34 cellular contexts compared by ENCODE assay signal in genomic region chr5:161765611-161766010, GRCh38.
"Had no signal": no experiment of that assay in that cellular context is flagged by ENCODE, and none has a peak within 500 bp of the region (broad histone marks: within the 10 kb centered on the region; RNA-seq: fewer than 3 reads in every experiment).

No MANE protein-coding gene starts in this region.

- H3K27me3 Mint-ChIP-seq: activated B cell treated with CpG ODN at 0.5 μM for 24 hours; activated CD4-positive, alpha-beta memory T cell treated with anti-CD3 and anti-CD28 coated beads for 36 hours; activated CD4-positive, alpha-beta T cell treated with anti-CD3 and anti-CD28 coated beads, Interleukin-2, amount 10 ng/mL, durations not matched to agents 24 days and 14 days; activated CD8-positive, alpha-beta T cell treated with anti-CD3 and anti-CD28 coated beads for 36 hours; activated naive CD8-positive, alpha-beta T cell treated with anti-CD3 and anti-CD28 coated beads for 36 hours; activated T-helper 17 cell treated with anti-CD3 and anti-CD28 coated beads, Interleukin-2, amount 50 U/mL, for 72 hours; central memory CD8-positive, alpha-beta T cell; T-cell had no signal

- H3K27me3 ChIP-seq: adrenal gland, ascending aorta, cardiac muscle cell had no signal

- H3K36me3 Mint-ChIP-seq: activated CD4-positive, alpha-beta memory T cell treated with anti-CD3 and anti-CD28 coated beads for 36 hours; activated naive CD4-positive, alpha-beta T cell treated with anti-CD3 and anti-CD28 coated beads, Interleukin-2, amount 50 U/mL, for 72 hours; activated naive CD8-positive, alpha-beta T cell treated with anti-CD3 and anti-CD28 coated beads for 36 hours; brain; T-cell had no signal

- H3K4me1 ChIP-seq: adrenal gland, ascending aorta had no signal

- H3K27ac Mint-ChIP-seq: activated B cell treated with CpG ODN at 0.5 μM for 24 hours; activated CD4-positive, alpha-beta memory T cell treated with anti-CD3 and anti-CD28 coated beads for 36 hours; activated CD4-positive, alpha-beta T cell treated with anti-CD3 and anti-CD28 coated beads, Interleukin-2, amount 10 ng/mL, durations not matched to agents 24 days and 14 days; activated CD8-positive, alpha-beta T cell treated with anti-CD3 and anti-CD28 coated beads for 36 hours; activated naive CD4-positive, alpha-beta T cell treated with anti-CD3 and anti-CD28 coated beads for 36 hours; activated naive CD4-positive, alpha-beta T cell treated with anti-CD3 and anti-CD28 coated beads, Interleukin-2, amount 50 U/mL, for 72 hours; activated naive CD8-positive, alpha-beta T cell treated with anti-CD3 and anti-CD28 coated beads for 36 hours; activated T-cell treated with anti-CD3 and anti-CD28 coated beads, Interleukin-2, amount 50 U/mL, for 72 hours; activated T-helper 1 cell treated with anti-CD3 and anti-CD28 coated beads, Interleukin-12 subunit alpha, Interleukin-12 subunit beta, Interleukin-2, Interleukin-4 antibody, amounts not matched to agents 30 ng/mL and 10 ng/mL and 1 ng/mL, durations not matched to agents 14 hours and 24 hours and 36 hours; activated T-helper 17 cell treated with anti-CD3 and anti-CD28 coated beads, Interleukin-2, amount 50 U/mL, for 72 hours; brain; T-cell; T-helper 2 cell treated with Interferon-gamma antibody and Interleukin-4, amounts not matched to agents 5 μg/mL and 100 μg/mL, for 36 hours had no signal

- H3K27ac ChIP-seq: adrenal gland, ascending aorta, cardiac muscle cell, VCaP had no signal

- H3K36me3 ChIP-seq: adrenal gland, ascending aorta, cardiac muscle cell had no signal

- DNase-seq: activated B cell treated with CpG ODN at 0.5 μM for 24 hours; activated CD4-positive, alpha-beta memory T cell treated with anti-CD3 and anti-CD28 coated beads for 36 hours; activated CD4-positive, alpha-beta T cell treated with anti-CD3 and anti-CD28 coated beads for 4 hours; activated CD4-positive, alpha-beta T cell treated with anti-CD3 and anti-CD28 coated beads, Interleukin-2, amount 10 ng/mL, durations not matched to agents 24 days and 14 days; activated CD4-positive, alpha-beta T cell treated with anti-CD3 and anti-CD28 coated beads, Interleukin-2, amount 50 U/mL, for 1 hour; activated CD4-positive, alpha-beta T cell treated with anti-CD3 and anti-CD28 coated beads, Interleukin-2, amount 50 U/mL, for 4 hours; activated CD4-positive, CD25-positive, alpha-beta regulatory T cell treated with anti-CD3 and anti-CD28 coated beads, Interleukin-2, amount 50 U/mL, for 72 hours; activated CD8-positive, alpha-beta memory T cell treated with anti-CD3 and anti-CD28 coated beads, Interleukin-2, amount 50 U/mL, for 4 hours; activated CD8-positive, alpha-beta T cell treated with anti-CD3 and anti-CD28 coated beads for 36 hours; activated effector memory CD4-positive, alpha-beta T cell treated with anti-CD3 and anti-CD28 coated beads, Interleukin-2, amount 50 U/mL, for 16 hours; activated gamma-delta T cell treated with Interleukin-2 at 50 U/mL for 16 hours; activated naive CD4-positive, alpha-beta T cell; activated naive CD4-positive, alpha-beta T cell treated with anti-CD3 and anti-CD28 coated beads for 36 hours; activated naive CD4-positive, alpha-beta T cell treated with anti-CD3 and anti-CD28 coated beads, Interleukin-2, amount 50 U/mL, for 16 hours; activated naive CD8-positive, alpha-beta T cell treated with anti-CD3 and anti-CD28 coated beads for 36 hours; activated T-cell treated with anti-CD3 and anti-CD28 coated beads for 4 hours; activated T-cell treated with anti-CD3 and anti-CD28 coated beads, Interleukin-2, amount 50 U/mL, for 1 hour; activated T-cell treated with anti-CD3 and anti-CD28 coated beads, Interleukin-2, amount 50 U/mL, for 4 hours; activated T-cell treated with anti-CD3 and anti-CD28 coated beads, Interleukin-2, amount 50 U/mL, for 72 hours; adrenal gland; amniotic stem cell; caudate nucleus; T-cell; T-helper 2 cell; T-helper 9 cell had no signal

- H3K4me1 Mint-ChIP-seq: activated B cell treated with CpG ODN at 0.5 μM for 24 hours; activated CD4-positive, alpha-beta T cell treated with anti-CD3 and anti-CD28 coated beads, Interleukin-2, amount 10 ng/mL, durations not matched to agents 24 days and 14 days; activated naive CD8-positive, alpha-beta T cell treated with anti-CD3 and anti-CD28 coated beads for 36 hours; activated T-helper 17 cell treated with anti-CD3 and anti-CD28 coated beads, Interleukin-2, amount 50 U/mL, for 72 hours; brain; central memory CD8-positive, alpha-beta T cell; T-cell had no signal

- H3K9me3 Mint-ChIP-seq: activated B cell treated with CpG ODN at 0.5 μM for 24 hours; activated CD4-positive, alpha-beta T cell treated with anti-CD3 and anti-CD28 coated beads, Interleukin-2, amount 10 ng/mL, durations not matched to agents 24 days and 14 days; activated naive CD8-positive, alpha-beta T cell treated with anti-CD3 and anti-CD28 coated beads for 36 hours; activated T-cell treated with anti-CD3 and anti-CD28 coated beads, Interleukin-2, amount 50 U/mL, for 4 hours; activated T-helper 17 cell treated with anti-CD3 and anti-CD28 coated beads, Interleukin-2, amount 50 U/mL, for 72 hours; T-helper 2 cell treated with Interferon-gamma antibody and Interleukin-4, amounts not matched to agents 5 μg/mL and 100 μg/mL, for 36 hours had no signal

- ATAC-seq: activated CD8-positive, alpha-beta T cell treated with anti-CD3 and anti-CD28 coated beads for 36 hours; activated naive CD4-positive, alpha-beta T cell treated with anti-CD3 and anti-CD28 coated beads, Interleukin-2, amount 50 U/mL, for 72 hours; activated T-cell treated with anti-CD3 and anti-CD28 coated beads, Interleukin-2, amount 50 U/mL, for 4 hours; activated T-cell treated with anti-CD3 and anti-CD28 coated beads, Interleukin-2, amount 50 U/mL, for 72 hours; activated T-helper 17 cell treated with anti-CD3 and anti-CD28 coated beads, Interleukin-2, amount 50 U/mL, for 72 hours; T-cell had no signal

- H3K4me3 ChIP-seq: adrenal gland, ascending aorta, cardiac muscle cell had no signal

- H3K4me3 Mint-ChIP-seq: activated B cell treated with CpG ODN at 0.5 μM for 24 hours; activated CD4-positive, alpha-beta memory T cell treated with anti-CD3 and anti-CD28 coated beads for 36 hours; activated CD4-positive, alpha-beta T cell treated with anti-CD3 and anti-CD28 coated beads, Interleukin-2, amount 10 ng/mL, durations not matched to agents 24 days and 14 days; activated CD8-positive, alpha-beta T cell treated with anti-CD3 and anti-CD28 coated beads for 36 hours; activated naive CD4-positive, alpha-beta T cell treated with anti-CD3 and anti-CD28 coated beads for 36 hours; activated naive CD8-positive, alpha-beta T cell treated with anti-CD3 and anti-CD28 coated beads for 36 hours; activated T-cell treated with anti-CD3 and anti-CD28 coated beads, Interleukin-2, amount 50 U/mL, for 4 hours; activated T-cell treated with anti-CD3 and anti-CD28 coated beads, Interleukin-2, amount 50 U/mL, for 72 hours; activated T-helper 1 cell treated with anti-CD3 and anti-CD28 coated beads, Interleukin-12 subunit alpha, Interleukin-12 subunit beta, Interleukin-2, Interleukin-4 antibody, amounts not matched to agents 30 ng/mL and 10 ng/mL and 1 ng/mL, durations not matched to agents 14 hours and 24 hours and 36 hours; activated T-helper 17 cell treated with anti-CD3 and anti-CD28 coated beads, Interleukin-2, amount 50 U/mL, for 72 hours; brain; central memory CD8-positive, alpha-beta T cell; T-cell; T-helper 2 cell treated with Interferon-gamma antibody and Interleukin-4, amounts not matched to agents 5 μg/mL and 100 μg/mL, for 36 hours had no signal

- H3K9me3 ChIP-seq: adrenal gland, ascending aorta had no signal
